15 cellular contexts compared by ENCODE assay signal in genomic region chr13:43573361-43573740, GRCh38.
DNase-seq lines count a peak whose midpoint lies in the region; ATAC-seq and TF ChIP-seq lines count a peak whose summit lies in the region.
"Had no signal": no experiment of that assay in that cellular context is flagged by ENCODE, and none has a peak within 500 bp of the region (broad histone marks: within the 10 kb centered on the region; RNA-seq: fewer than 3 reads in every experiment).

No MANE protein-coding gene starts in this region.

- peaks cover 4 to 9% of the 10 kb centered on the region in 2 experiments; a peak in 3 of 4 replicates for H3K4me1 ChIP-seq in SK-N-SH (ENCODE audit: control insufficient read depth in 1 of 2, insufficient read depth in 2 of 2, low read depth in 1 of 2, low read length in 1 of 2)
- H3K4me1 ChIP-seq: ascending aorta, lower lobe of right lung, testis had no signal

- H3K4me3 ChIP-seq in SK-N-SH (ENCODE audit: low read depth in 2 of 2, low read length in 1 of 2): no peak overlapping the region
- no peak overlapping the region for H3K4me3 ChIP-seq in astrocyte of the spinal cord (ENCODE audit: low read depth, low read length)
- H3K4me3 ChIP-seq: ascending aorta, lower lobe of right lung, testis had no signal

- DNase-seq in SK-N-SH (no peak), astrocyte of the spinal cord (ENCODE audit: low read depth, low spot score) (peak; percentile 5), kidney glomerular epithelial cell (lab: John Stamatoyannopoulos, UW) (peak; percentile 37), type B pancreatic cell (ENCODE audit: extremely low spot score, unreplicated experiment) (no peak), omental fat pad (ENCODE audit: low spot score) (no peak), Right ventricle myocardium superior (no peak), RKO (ENCODE audit: low spot score) (no peak)
- DNase-seq: activated CD4-positive, alpha-beta T cell treated with anti-CD3 and anti-CD28 coated beads, Interleukin-2, amount 10 ng/mL, durations not matched to agents 7 days and 5 days; lower lobe of right lung; nucleus accumbens; T-helper 2 cell; testis had no signal

- peaks cover 38% of the 10 kb centered on the region for H3K4me1 Mint-ChIP-seq in type B pancreatic cell (ENCODE audit: unreplicated experiment)

- H3K27ac ChIP-seq in SK-N-SH (ENCODE audit: low read depth in 2 of 2, low read length in 1 of 2): no peak overlapping the region
- H3K27ac ChIP-seq: 22Rv1, ascending aorta, lower lobe of right lung, testis had no signal

- no peaks in the 10 kb centered on the region for H3K36me3 Mint-ChIP-seq in type B pancreatic cell

- H3K9me2 ChIP-seq in SK-N-SH: no peaks in the 10 kb centered on the region

- no peaks in the 10 kb centered on the region for H3K27me3 Mint-ChIP-seq in type B pancreatic cell

- H4K20me1 ChIP-seq in SK-N-SH (ENCODE audit: insufficient read depth): no peaks in the 10 kb centered on the region

- POLR2A ChIA-PET in SK-N-SH (lab: Yijun Ruan, JAX): no interaction called here

- no peaks in the 10 kb centered on the region for H3K79me2 ChIP-seq in SK-N-SH (ENCODE audit: insufficient read depth)

- H2AFZ ChIP-seq in SK-N-SH (ENCODE audit: low read depth): no peak overlapping the region

- no peaks in the 10 kb centered on the region for H3K36me3 ChIP-seq in SK-N-SH (replicated peaks in 1 of 2; ENCODE audit: control insufficient read depth in 1 of 2, insufficient read depth in 2 of 2, low read length in 1 of 2)
- H3K36me3 ChIP-seq: ascending aorta, lower lobe of right lung had no signal

- WGBS in SK-N-SH (ENCODE audit: low lambda C conversion rate): 71% methylated on average over 4 of the region's 4 CpGs

- no peaks in the 10 kb centered on the region for H3F3A ChIP-seq in SK-N-SH (replicated peaks; ENCODE audit: insufficient read depth)

- no peak for TF ChIP-seq EP300 in SK-N-SH (IDR thresholded peaks at IDR 0.05; ENCODE audit: borderline replicate concordance in 1 of 2, low read depth in 1 of 2, low read length in 1 of 2)

- no peak overlapping the region for H3K9ac ChIP-seq in SK-N-SH

- CTCF ChIA-PET in SK-N-SH (lab: Yijun Ruan, JAX): no interaction called here

- H3K27me3 ChIP-seq in SK-N-SH (ENCODE audit: insufficient read depth): no peaks in the 10 kb centered on the region
- H3K27me3 ChIP-seq: ascending aorta, testis had no signal

- in situ Hi-C loops in astrocyte of the spinal cord (cut with HindIII; ENCODE audit: low sequenced_read_pairs): no loop called here

- no peak for TF ChIP-seq RAD21 in SK-N-SH (IDR thresholded peaks at IDR 0.05; ENCODE audit: low read length)

- TF ChIP-seq CTCF in SK-N-SH (IDR thresholded peaks at IDR 0.05) (no peak), astrocyte of the spinal cord (IDR thresholded peaks at IDR 0.05; ENCODE audit: low read depth, low read length) (no peak), type B pancreatic cell (conservative IDR thresholded peaks at IDR 0.05) (no peak), omental fat pad (IDR thresholded peaks at IDR 0.05) (no peak)

- H3K9me3 Mint-ChIP-seq in type B pancreatic cell: no peaks in the 10 kb centered on the region

- H3K4me3 Mint-ChIP-seq in type B pancreatic cell: peak overlapping the region; percentile 37
- H3K4me3 Mint-ChIP-seq: activated CD4-positive, alpha-beta T cell treated with anti-CD3 and anti-CD28 coated beads, Interleukin-2, amount 10 ng/mL, durations not matched to agents 7 days and 5 days had no signal

- H3K27ac Mint-ChIP-seq in type B pancreatic cell: peak overlapping the region; percentile 88
- H3K27ac Mint-ChIP-seq: activated CD4-positive, alpha-beta T cell treated with anti-CD3 and anti-CD28 coated beads, Interleukin-2, amount 10 ng/mL, durations not matched to agents 7 days and 5 days had no signal

- ATAC-seq in SK-N-SH treated with all-trans-retinoic acid at 6 μM for 48 hours (peak; percentile 24; the same call in 1 of the 3 replicates), omental fat pad (ENCODE audit: low FRiP score) (no peak), Right ventricle myocardium superior (ENCODE audit: poor library complexity) (no peak)

- no peaks in the 10 kb centered on the region for H3K9me3 ChIP-seq in SK-N-SH
- H3K9me3 ChIP-seq: ascending aorta, lower lobe of right lung, testis had no signal

- H3K4me2 ChIP-seq in SK-N-SH: no peak overlapping the region

- intact Hi-C loops in Right ventricle myocardium superior (cut with DNase I): no loop called here

TF ChIP-seq in SK-N-SH treated with all-trans-retinoic acid at 6 μM for 48 hours, 23 proteins besides CTCF, POLR2A, EP300 and RAD21:
- TF ChIP-seq ZNF565 (CRISPR knock-in tag; conservative IDR thresholded peaks at IDR 0.05; ENCODE audit: low read depth) (no peak), ESRRG (CRISPR knock-in tag; IDR thresholded peaks at IDR 0.05) (no peak), ZFP3 (CRISPR knock-in tag; IDR thresholded peaks at IDR 0.05) (no peak)

TF ChIP-seq in SK-N-SH, 30 proteins besides CTCF, POLR2A, EP300 and RAD21 (continues in another document):
- no peak for TF ChIP-seq TCF12 (IDR thresholded peaks at IDR 0.05)
- TF ChIP-seq NFIC (IDR thresholded peaks at IDR 0.05; ENCODE audit: borderline replicate concordance): no peak
- no peak for TF ChIP-seq MXI1 (IDR thresholded peaks at IDR 0.05; ENCODE audit: low read depth, low read length)
- TF ChIP-seq IRF3 (IDR thresholded peaks at IDR 0.05; ENCODE audit: low read depth, low read length): no peak
- TF ChIP-seq FOSL2 (IDR thresholded peaks at IDR 0.05; ENCODE audit: borderline replicate concordance, low read depth): no peak
- TF ChIP-seq, protein P1, sequence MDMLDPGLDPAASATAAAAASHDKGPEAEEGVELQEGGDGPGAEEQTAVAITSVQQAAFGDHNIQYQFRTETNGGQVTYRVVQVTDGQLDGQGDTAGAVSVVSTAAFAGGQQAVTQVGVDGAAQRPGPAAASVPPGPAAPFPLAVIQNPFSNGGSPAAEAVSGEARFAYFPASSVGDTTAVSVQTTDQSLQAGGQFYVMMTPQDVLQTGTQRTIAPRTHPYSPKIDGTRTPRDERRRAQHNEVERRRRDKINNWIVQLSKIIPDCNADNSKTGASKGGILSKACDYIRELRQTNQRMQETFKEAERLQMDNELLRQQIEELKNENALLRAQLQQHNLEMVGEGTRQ (IDR thresholded peaks at IDR 0.05; ENCODE audit: borderline replicate concordance, low read depth, low read length): no peak
- no peak for TF ChIP-seq EZH2phosphoT487 (IDR thresholded peaks at IDR 0.05; ENCODE audit: borderline replicate concordance, low read depth)
- no peak for TF ChIP-seq FOXM1 (IDR thresholded peaks at IDR 0.05; ENCODE audit: low read depth)
- TF ChIP-seq RFX5 (IDR thresholded peaks at IDR 0.05; ENCODE audit: low read length): no peak
- no peak for TF ChIP-seq SIN3A (IDR thresholded peaks at IDR 0.05; ENCODE audit: borderline replicate concordance, low read depth, low read length)
- TF ChIP-seq ELF1 (IDR thresholded peaks at IDR 0.05): no peak
- TF ChIP-seq TEAD4 (IDR thresholded peaks at IDR 0.05; ENCODE audit: borderline replicate concordance, insufficient read depth): no peak
- TF ChIP-seq MEF2A (IDR thresholded peaks at IDR 0.05; ENCODE audit: borderline replicate concordance, low read depth): no peak
- TF ChIP-seq RXRA (IDR thresholded peaks at IDR 0.05; ENCODE audit: borderline replicate concordance, low read depth): no peak
- TF ChIP-seq, protein P2, sequence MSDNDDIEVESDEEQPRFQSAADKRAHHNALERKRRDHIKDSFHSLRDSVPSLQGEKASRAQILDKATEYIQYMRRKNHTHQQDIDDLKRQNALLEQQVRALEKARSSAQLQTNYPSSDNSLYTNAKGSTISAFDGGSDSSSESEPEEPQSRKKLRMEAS (IDR thresholded peaks at IDR 0.05; ENCODE audit: low read depth): no peak
- TF ChIP-seq REST (IDR thresholded peaks at IDR 0.05; ENCODE audit: low read depth, low read length): no peak

Comparison
In these comparisons a context has a peak if more than half of its experiments do, and no peak if none do; other contexts are left out.
1. DNase-seq: peak in astrocyte of the spinal cord (single experiment) and kidney glomerular epithelial cell (single experiment); none in SK-N-SH (single experiment), type B pancreatic cell (single experiment), omental fat pad (single experiment), Right ventricle myocardium superior (single experiment) and RKO (single experiment).